18 cellular contexts compared by ENCODE assay signal in the genomic region with DNA sequence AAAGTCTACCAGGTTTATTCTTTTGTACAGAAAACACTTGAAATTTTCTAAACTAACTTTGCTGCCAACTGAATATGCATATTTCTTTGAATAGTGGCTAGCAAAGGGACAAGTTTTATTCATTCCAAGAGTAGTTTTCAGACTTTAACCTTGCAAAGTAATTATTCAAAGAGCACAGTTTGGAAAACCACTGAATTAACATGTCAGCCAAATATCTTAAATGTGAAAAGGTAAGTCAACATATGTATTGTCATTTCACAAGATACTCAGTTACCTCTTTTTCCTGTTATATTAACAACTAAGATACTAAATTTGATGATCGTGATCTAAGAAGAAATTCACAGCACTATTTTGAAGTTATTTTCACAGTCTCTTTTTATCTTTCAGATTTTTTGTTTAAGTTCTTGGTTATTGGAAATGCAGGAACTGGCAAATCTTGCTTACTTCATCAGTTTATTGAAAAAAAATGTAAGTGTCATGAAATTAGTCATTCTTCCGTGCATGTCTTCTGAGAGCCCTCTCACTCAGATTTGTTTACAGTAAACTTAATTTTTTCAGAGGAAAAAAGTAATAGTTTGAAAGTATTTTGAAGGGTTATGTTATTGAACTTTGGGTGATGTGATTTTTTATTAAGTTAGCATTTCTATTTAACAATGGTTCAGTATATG. TPM values are rescaled to one million over a fixed set of nuclear protein-coding genes. Genes with fewer than 3 reads are reported as not detected.
DNase-seq lines count a peak whose midpoint lies in the region; ATAC-seq, FAIRE-seq and TF ChIP-seq lines count a peak whose summit lies in the region.
"Had no signal": no experiment of that assay in that cellular context is flagged by ENCODE, and none has a peak within 500 bp of the region (broad histone marks: within the 10 kb centered on the region; RNA-seq: fewer than 3 reads in every experiment).

No MANE protein-coding gene starts in this region.

- H3K9me3 Mint-ChIP-seq in activated T-helper 17 cell treated with anti-CD3 and anti-CD28 coated beads, Interleukin-2, amount 50 U/mL, for 72 hours: no peaks in the 10 kb centered on the region
- no peaks in the 10 kb centered on the region for H3K9me3 Mint-ChIP-seq in immature natural killer cell
- H3K9me3 Mint-ChIP-seq: IgD-negative memory B cell had no signal

- peak overlapping the region; percentile 36 for H3K4me3 Mint-ChIP-seq in activated T-helper 17 cell treated with anti-CD3 and anti-CD28 coated beads, Interleukin-2, amount 50 U/mL, for 72 hours
- H3K4me3 Mint-ChIP-seq in immature natural killer cell: peak overlapping the region in 1 of 5 donors; percentile 29
- H3K4me3 Mint-ChIP-seq: activated naive CD8-positive, alpha-beta T cell; B cell; memory B cell; nephron had no signal

- ATAC-seq in activated T-helper 17 cell treated with anti-CD3 and anti-CD28 coated beads, Interleukin-2, amount 50 U/mL, for 72 hours (replicated peaks): peak; percentile 80
- ATAC-seq: Right ventricle myocardium inferior had no signal

- H3K27ac Mint-ChIP-seq in activated T-helper 17 cell treated with anti-CD3 and anti-CD28 coated beads, Interleukin-2, amount 50 U/mL, for 72 hours: peak overlapping the region; percentile 66
- peak overlapping the region in 4 of 6 donors; percentile 1 to 79 (median 12) for H3K27ac Mint-ChIP-seq in immature natural killer cell
- H3K27ac Mint-ChIP-seq: activated naive CD8-positive, alpha-beta T cell; B cell had no signal

- peak; percentile 34 for DNase-seq in CD1c-positive myeloid dendritic cell (ENCODE audit: extremely low spot score)
- no peak for DNase-seq in D721Med (ENCODE audit: insufficient read length, low spot score)
- DNase-seq in immature natural killer cell: no peak
- DNase-seq in NCI-H2107 treated with DMSO at 0.1 percent for 48 hours (lab: John Stamatoyannopoulos, UW; ENCODE audit: unreplicated experiment): no peak
- no peak for DNase-seq in NCI-H524 treated with DMSO at 0.1 percent for 48 hours (lab: John Stamatoyannopoulos, UW)
- no peak for DNase-seq in NCI-H82 (lab: John Stamatoyannopoulos, UW)
- no peak for DNase-seq in NCI-H1105 treated with DMSO at 0.1 percent for 48 hours (lab: John Stamatoyannopoulos, UW)
- DNase-seq: dorsolateral prefrontal cortex, head of caudate nucleus, NCI-H2029, tibial artery had no signal

- TF ChIP-seq CTCF in D721Med (IDR thresholded peaks at IDR 0.05; ENCODE audit: insufficient read depth, missing control alignments): no peak

- H3K36me3 Mint-ChIP-seq in activated T-helper 17 cell treated with anti-CD3 and anti-CD28 coated beads, Interleukin-2, amount 50 U/mL, for 72 hours (ENCODE audit: low read depth): peaks cover 59% of the 10 kb centered on the region
- H3K36me3 Mint-ChIP-seq in immature natural killer cell: peaks cover 13 to 20% (median 14%) of the 10 kb centered on the region in 3 donors

- peaks cover 37% of the 10 kb centered on the region for H3K4me1 Mint-ChIP-seq in activated T-helper 17 cell treated with anti-CD3 and anti-CD28 coated beads, Interleukin-2, amount 50 U/mL, for 72 hours
- peaks cover 33 to 53% of the 10 kb centered on the region in 2 donors for H3K4me1 Mint-ChIP-seq in immature natural killer cell

- H3K27me3 Mint-ChIP-seq in activated T-helper 17 cell treated with anti-CD3 and anti-CD28 coated beads, Interleukin-2, amount 50 U/mL, for 72 hours: no peaks in the 10 kb centered on the region
- H3K27me3 Mint-ChIP-seq in immature natural killer cell (ENCODE audit: low read depth in 3 of 3): peaks cover 0 to 2% (median 0%) of the 10 kb centered on the region in 3 donors
- H3K27me3 Mint-ChIP-seq: activated naive CD8-positive, alpha-beta T cell; B cell; IgD-negative memory B cell; memory B cell had no signal

- peak; percentile 75 for FAIRE-seq in D721Med (lab: Jason Lieb, UNC)

RNA-seq across cellular contexts. Expression of gene RAB4A, which starts 15.3 kb away (rescaled TPM):
- 10 to 100 TPM; 35.2 to 36.6 TPM for total RNA-seq in activated T-helper 17 cell treated with anti-CD3 and anti-CD28 coated beads, Interleukin-2, amount 50 U/mL, for 72 hours
- polyA plus RNA-seq in immature natural killer cell: 10 to 100 TPM; 21.7 to 30.1 (median 22.3) TPM

RNA-seq across cellular contexts. Expression of gene CCSAP, which starts 56.6 kb away (rescaled TPM):
- 10 to 100 TPM; 10.1 to 32.7 TPM for total RNA-seq in activated T-helper 17 cell treated with anti-CD3 and anti-CD28 coated beads, Interleukin-2, amount 50 U/mL, for 72 hours
- polyA plus RNA-seq in immature natural killer cell: 1 to 10 TPM; 1.6 to 2.7 (median 1.8) TPM
